Comparison of ENCODE assay signal across 8 cellular contexts in the genomic region with DNA sequence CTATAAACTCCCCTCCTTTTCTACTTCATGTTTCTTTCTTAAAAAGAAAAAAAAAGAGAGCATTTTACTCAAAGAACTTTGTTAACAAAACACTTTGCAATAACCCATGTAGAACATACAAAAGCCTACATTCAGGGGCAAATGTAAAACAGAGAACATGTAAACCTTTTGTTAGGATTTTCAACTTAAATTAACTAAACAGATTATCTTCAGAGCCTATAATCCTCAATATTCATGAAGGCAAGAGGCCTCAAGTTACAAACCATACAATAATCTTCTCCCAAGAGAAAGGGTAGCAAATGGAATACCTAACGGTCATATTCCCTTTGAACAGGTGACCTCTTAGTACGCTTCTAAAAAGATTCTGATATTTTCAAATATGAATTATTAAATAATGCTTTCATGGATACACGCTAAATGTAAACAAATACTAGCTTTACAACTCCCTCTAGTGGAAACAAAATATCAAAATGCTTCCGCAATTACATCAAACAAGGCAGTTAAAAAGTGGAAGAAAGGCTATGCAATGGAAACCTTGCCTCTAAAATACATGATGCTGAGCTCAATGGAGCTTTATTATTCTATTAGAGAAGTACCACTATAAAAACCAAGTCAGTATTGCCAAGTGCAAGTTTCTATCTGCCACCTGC. TPM values are rescaled to one million over a fixed set of nuclear protein-coding genes. Genes with fewer than 3 reads are reported as not detected.
DNase-seq lines count a peak whose midpoint lies in the region; ATAC-seq and TF ChIP-seq lines count a peak whose summit lies in the region.

No MANE protein-coding gene starts in this region.

- DNase-seq in NCI-H2171 treated with DMSO at 0.1 percent for 48 hours (lab: John Stamatoyannopoulos, UW) = peak; percentile 19
- DNase-seq in NCI-H2171 (lab: John Stamatoyannopoulos, UW) = no peak
- no peak for DNase-seq in Panc1 (ENCODE audit: low read depth, low spot score)
- DNase-seq in foreskin fibroblast = peak; percentile 18 to 59
- no peak for DNase-seq in testis
- no peak for DNase-seq in GF-D8 (lab: John Stamatoyannopoulos, UW)

- ATAC-seq in Panc1 (no peak), HG02870 (IDR thresholded peaks at IDR 0.05; ENCODE audit: unreplicated experiment) (no peak), HG03378 (IDR thresholded peaks at IDR 0.05; ENCODE audit: unreplicated experiment) (no peak)

- intact Hi-C loops in Panc1 (cut with micrococcal nuclease; ENCODE audit: unreplicated experiment) = no loop called here
- intact Hi-C loops in testis (cut with DNase I; ENCODE audit: low total_unique reads) = no loop called here

- peak; percentile 51; the same call in 1 of the 2 replicates for TF ChIP-seq CTCF in Panc1 (IDR thresholded peaks at IDR 0.05)
- peak; percentile 44 for TF ChIP-seq CTCF in foreskin fibroblast (IDR thresholded peaks at IDR 0.05; ENCODE audit: low read depth, low read length)
- peak; percentile 20 to 62 (median 47) for TF ChIP-seq CTCF in testis (IDR thresholded peaks at IDR 0.05)

- H3K4me1 ChIP-seq in Panc1 (ENCODE audit: control insufficient read depth, insufficient read depth, low read length) (no peaks in the 10 kb centered on the region), testis (no peaks in the 10 kb centered on the region)

- 33 to 36% methylated on average over 4 of the region's 4 CpGs for WGBS in testis, 2 donors

- no peak overlapping the region for H3K27ac ChIP-seq in Panc1 (ENCODE audit: low read length)
- H3K27ac ChIP-seq in testis = peak overlapping the region in 1 of 2 donors; percentile 60

- no TSS peak for BruUV-seq in Panc1 (replicated peaks; lab: Mats Ljungman, UMichigan)

- H3K36me3 ChIP-seq in Panc1 (ENCODE audit: control insufficient read depth, insufficient read depth, low read length) (peaks cover 3% of the 10 kb centered on the region; the same call in 1 of the 2 replicates), testis (ENCODE audit: low read depth, missing control alignments) (no peaks in the 10 kb centered on the region)

- H3K9me3 ChIP-seq in Panc1 (ENCODE audit: control insufficient read depth, insufficient read depth, low read depth, low read length) (no peaks in the 10 kb centered on the region), testis (no peaks in the 10 kb centered on the region)

- no peak overlapping the region for H3K4me3 ChIP-seq in Panc1 (ENCODE audit: low read depth in 2 of 2, low read length in 2 of 2)
- H3K4me3 ChIP-seq in foreskin fibroblast (ENCODE audit: low read depth in 1 of 2, low read length in 2 of 2) = no peak overlapping the region
- no peak overlapping the region for H3K4me3 ChIP-seq in testis

- in situ Hi-C loops in Panc1 (cut with HindIII; ENCODE audit: low pct_unique_long_range_greater_than_20kb, low sequenced_read_pairs) = no loop called here

- CTCF ChIA-PET in Panc1 (lab: Charles Lee) = no interaction called here

- TF ChIP-seq POLR2A in testis (IDR thresholded peaks at IDR 0.05) = no peak

- no peaks in the 10 kb centered on the region for H3K27me3 ChIP-seq in Panc1 (ENCODE audit: control insufficient read depth, insufficient read depth, low read length)
- H3K27me3 ChIP-seq in testis = no peaks in the 10 kb centered on the region

- POLR2A ChIA-PET in Panc1 (lab: Charles Lee) = interaction anchor here (0.6 kb wide), 1 partner anchor 86 kb away, joined by 7 read pairs; no protein-coding TSS in a partner anchor

RNA-seq across cellular contexts. Expression of gene CEP152, which starts 9.9 kb away (rescaled TPM):
- total RNA-seq in Panc1 (2021; ENCODE audit: unreplicated experiment) (13.9 TPM), testis (10 to 100 TPM; 34.7 to 66.3 TPM)
- 2.2 TPM for polyA plus RNA-seq in Panc1 (2012; ENCODE audit: insufficient read length)
- 11.5 TPM for polyA plus RNA-seq in testis (ENCODE audit: insufficient read depth, low read depth, low replicate concordance)

Comparison
In these comparisons a context has a peak if more than half of its experiments do, and no peak if none do; other contexts are left out.
1. DNase-seq: peak in NCI-H2171 treated with DMSO at 0.1 percent for 48 hours (single experiment) and foreskin fibroblast (2 of 2); none in NCI-H2171 (single experiment), Panc1 (single experiment), testis (single experiment) and GF-D8 (single experiment).
2. Peak in every context shown above with its lines, with median percentiles within 50 percentile points of each other: CTCF ChIP-seq.